ENCODE assay signal across 8 cellular contexts in genomic region chr7:38311329-38311937, GRCh38.
A peak's percentile ranks its signal among the peaks of the same experiment; 100 is the strongest.
DNase-seq lines count a peak whose midpoint lies in the region; ATAC-seq and TF ChIP-seq lines count a peak whose summit lies in the region.

No MANE protein-coding gene starts in this region.

- TF ChIP-seq CTCF in WERI-Rb-1 (IDR thresholded peaks at IDR 0.05; ENCODE audit: low read depth, low read length): no peak

- H3K27ac Mint-ChIP-seq in T-helper 1 cell treated with Interleukin-12 subunit alpha and Interleukin-12 subunit beta and Interleukin-4 antibody, amounts not matched to agents 30 μg/mL and 1 μg/mL, for 36 hours: peak overlapping the region; percentile 59

- H3K36me3 ChIP-seq in WERI-Rb-1 (no peaks in the 10 kb centered on the region), stomach smooth muscle (ENCODE audit: control insufficient read depth in 2 of 2, insufficient read depth in 2 of 2, low read length in 2 of 2) (no peaks in the 10 kb centered on the region)

- no peaks in the 10 kb centered on the region for H3K36me3 Mint-ChIP-seq in T-helper 1 cell treated with Interleukin-12 subunit alpha and Interleukin-12 subunit beta and Interleukin-4 antibody, amounts not matched to agents 30 μg/mL and 1 μg/mL, for 36 hours (ENCODE audit: low read depth)

- no peaks in the 10 kb centered on the region for H3K9me3 Mint-ChIP-seq in T-helper 1 cell treated with Interleukin-12 subunit alpha and Interleukin-12 subunit beta and Interleukin-4 antibody, amounts not matched to agents 30 μg/mL and 1 μg/mL, for 36 hours

- peak overlapping the region; percentile 70 for H3K4me3 Mint-ChIP-seq in T-helper 1 cell treated with Interleukin-12 subunit alpha and Interleukin-12 subunit beta and Interleukin-4 antibody, amounts not matched to agents 30 μg/mL and 1 μg/mL, for 36 hours

- 25% methylated on average over 38 of the region's 38 CpGs for WGBS in right cardiac atrium

- no peak for DNase-seq in T-helper 1 cell
- DNase-seq in WERI-Rb-1: peak; percentile 77
- peak; percentile 46 to 78 (median 74) for DNase-seq in right cardiac atrium
- DNase-seq in stimulated activated CD4-positive, alpha-beta T cell treated with anti-CD3 and anti-CD28 coated beads, Interleukin-12 subunit alpha, Interleukin-12 subunit beta, amount 100 ng/mL, for 4 hours: no peak

- H3K4me1 Mint-ChIP-seq in T-helper 1 cell treated with Interleukin-12 subunit alpha and Interleukin-12 subunit beta and Interleukin-4 antibody, amounts not matched to agents 30 μg/mL and 1 μg/mL, for 36 hours (ENCODE audit: low read depth): peaks cover 3% of the 10 kb centered on the region

- no peak overlapping the region for H3K9ac ChIP-seq in stomach smooth muscle (ENCODE audit: low read length in 2 of 2)

- peak; percentile 71 for ATAC-seq in HG02642 (IDR thresholded peaks at IDR 0.05; ENCODE audit: poor library complexity, unreplicated experiment)
- ATAC-seq in right cardiac atrium: peak; percentile 84 to 87
- ATAC-seq in GM21528 (IDR thresholded peaks at IDR 0.05; ENCODE audit: low FRiP score, unreplicated experiment): no peak

- intact Hi-C loops in right cardiac atrium (cut with DNase I): loop anchor here in 2 of 4 donors (10.0 kb wide), 1 partner anchor 207 kb away; no protein-coding TSS in a partner anchor

- H3K27me3 Mint-ChIP-seq in T-helper 1 cell treated with Interleukin-12 subunit alpha and Interleukin-12 subunit beta and Interleukin-4 antibody, amounts not matched to agents 30 μg/mL and 1 μg/mL, for 36 hours (ENCODE audit: low read depth): no peaks in the 10 kb centered on the region

- H3K4me3 ChIP-seq in WERI-Rb-1 (ENCODE audit: low read depth, low read length): peak overlapping the region; percentile 52
- peak overlapping the region; percentile 60 for H3K4me3 ChIP-seq in right cardiac atrium (ENCODE audit: low read length)
- H3K4me3 ChIP-seq in stomach smooth muscle (ENCODE audit: low read length in 2 of 2): peak overlapping the region; percentile 44 to 60

- H3K27ac ChIP-seq in WERI-Rb-1 (peak overlapping the region; percentile 83), right cardiac atrium (ENCODE audit: low read length) (no peak overlapping the region), stomach smooth muscle (ENCODE audit: low read length) (no peak overlapping the region)

- peaks cover 7% of the 10 kb centered on the region for H3K4me1 ChIP-seq in right cardiac atrium (ENCODE audit: control insufficient read depth, insufficient read depth, low read length)
- no peaks in the 10 kb centered on the region for H3K4me1 ChIP-seq in stomach smooth muscle (ENCODE audit: control insufficient read depth, insufficient read depth, low read length)

- H3K9me3 ChIP-seq in WERI-Rb-1 (ENCODE audit: severe bottlenecking) (no peaks in the 10 kb centered on the region), right cardiac atrium (ENCODE audit: control insufficient read depth, low read length) (no peaks in the 10 kb centered on the region), stomach smooth muscle (ENCODE audit: control insufficient read depth in 2 of 2, low read length in 2 of 2) (no peaks in the 10 kb centered on the region)

- H3K27me3 ChIP-seq in WERI-Rb-1 (ENCODE audit: insufficient read depth, low read depth, severe bottlenecking) (no peaks in the 10 kb centered on the region), right cardiac atrium (ENCODE audit: control insufficient read depth, insufficient read depth) (no peaks in the 10 kb centered on the region), stomach smooth muscle (ENCODE audit: control insufficient read depth in 1 of 2, insufficient read depth in 2 of 2, low read length in 2 of 2) (peaks cover 0 to 4% of the 10 kb centered on the region in 2 donors)

Comparison
In these comparisons a context has a peak if more than half of its experiments do, and no peak if none do; other contexts are left out.
1. DNase-seq: peak in WERI-Rb-1 (single experiment) and right cardiac atrium (3 of 3); none in T-helper 1 cell (0 of 5) and stimulated activated CD4-positive, alpha-beta T cell treated with anti-CD3 and anti-CD28 coated beads, Interleukin-12 subunit alpha, Interleukin-12 subunit beta, amount 100 ng/mL, for 4 hours (single experiment).
2. Peak in every context shown above with its lines, with median percentiles within 50 percentile points of each other: H3K4me3 ChIP-seq.